20 cellular contexts compared by ENCODE assay signal in genomic region chr6:35351422-35351821, GRCh38. TPM values are rescaled to one million over a fixed set of nuclear protein-coding genes. Genes with fewer than 3 reads are reported as not detected.
DNase-seq lines count a peak whose midpoint lies in the region; ATAC-seq and FAIRE-seq lines count a peak whose summit lies in the region.
"Had no signal": no experiment of that assay in that cellular context is flagged by ENCODE, and none has a peak within 500 bp of the region (broad histone marks: within the 10 kb centered on the region; RNA-seq: fewer than 3 reads in every experiment).

No MANE protein-coding gene starts in this region.

- POLR2A ChIA-PET in CD4-positive, alpha-beta memory T cell (lab: Charles Lee; ENCODE audit: partially characterized antibody): interaction anchor here (0.8 to 1.0 kb wide), 2 partner anchors 17 to 44 kb away, joined by 3 read pairs; no protein-coding TSS in a partner anchor
- POLR2A ChIA-PET in T-cell (lab: Charles Lee): interaction anchor here in 1 of 2 donors (0.7 kb wide), 1 partner anchor 361 kb away, joined by 10 read pairs; no protein-coding TSS in a partner anchor

- H3K9me3 Mint-ChIP-seq in CD4-positive, alpha-beta memory T cell: peaks cover 0 to 2% (median 0%) of the 10 kb centered on the region in 8 donors
- no peaks in the 10 kb centered on the region for H3K9me3 Mint-ChIP-seq in T-cell
- no peaks in the 10 kb centered on the region for H3K9me3 Mint-ChIP-seq in activated naive CD8-positive, alpha-beta T cell treated with anti-CD3 and anti-CD28 coated beads, Interleukin-2, amount 50 U/mL, for 24 hours
- no peaks in the 10 kb centered on the region for H3K9me3 Mint-ChIP-seq in stimulated activated effector memory CD8-positive, alpha-beta T cell treated with anti-CD3 and anti-CD28 coated beads, Interleukin-12 subunit alpha, Interleukin-12 subunit beta, amount 100 ng/mL, for 72 hours

- H3K27me3 Mint-ChIP-seq in CD4-positive, alpha-beta memory T cell: no peaks in the 10 kb centered on the region
- no peaks in the 10 kb centered on the region for H3K27me3 Mint-ChIP-seq in T-cell
- H3K27me3 Mint-ChIP-seq in activated naive CD8-positive, alpha-beta T cell treated with anti-CD3 and anti-CD28 coated beads, Interleukin-2, amount 50 U/mL, for 24 hours: no peaks in the 10 kb centered on the region

- H3K27ac Mint-ChIP-seq in CD4-positive, alpha-beta memory T cell: peak overlapping the region; percentile 79 to 95 (median 86)
- peak overlapping the region; percentile 96 to 97 for H3K27ac Mint-ChIP-seq in T-cell
- H3K27ac Mint-ChIP-seq in activated naive CD8-positive, alpha-beta T cell treated with anti-CD3 and anti-CD28 coated beads, Interleukin-2, amount 50 U/mL, for 24 hours: peak overlapping the region; percentile 31
- H3K27ac Mint-ChIP-seq in stimulated activated effector memory CD8-positive, alpha-beta T cell treated with anti-CD3 and anti-CD28 coated beads, Interleukin-12 subunit alpha, Interleukin-12 subunit beta, amount 100 ng/mL, for 72 hours: peak overlapping the region; percentile 45

- H3K4me1 Mint-ChIP-seq in CD4-positive, alpha-beta memory T cell: peaks cover 43 to 78% (median 54%) of the 10 kb centered on the region in 4 donors
- peaks cover 66 to 76% (median 71%) of the 10 kb centered on the region in 3 donors for H3K4me1 Mint-ChIP-seq in T-cell
- peaks cover 47% of the 10 kb centered on the region for H3K4me1 Mint-ChIP-seq in activated naive CD8-positive, alpha-beta T cell treated with anti-CD3 and anti-CD28 coated beads, Interleukin-2, amount 50 U/mL, for 24 hours
- H3K4me1 Mint-ChIP-seq in stimulated activated effector memory CD8-positive, alpha-beta T cell treated with anti-CD3 and anti-CD28 coated beads, Interleukin-12 subunit alpha, Interleukin-12 subunit beta, amount 100 ng/mL, for 72 hours: peaks cover 31% of the 10 kb centered on the region

- peaks cover 49% of the 10 kb centered on the region for H3K4me1 ChIP-seq in CD4-positive, alpha-beta memory T cell (ENCODE audit: insufficient read depth, low read length)

- ATAC-seq in T-cell (replicated peaks in 1 of 4): no peak
- ATAC-seq in activated naive CD8-positive, alpha-beta T cell treated with anti-CD3 and anti-CD28 coated beads, Interleukin-2, amount 50 U/mL, for 24 hours: no peak
- ATAC-seq in stimulated activated effector memory CD8-positive, alpha-beta T cell treated with anti-CD3 and anti-CD28 coated beads, Interleukin-12 subunit alpha, Interleukin-12 subunit beta, amount 100 ng/mL, for 72 hours: no peak
- ATAC-seq in GM18861 (IDR thresholded peaks at IDR 0.05; ENCODE audit: unreplicated experiment): no peak
- ATAC-seq: HepG2, K562 had no signal

- H3K36me3 Mint-ChIP-seq in CD4-positive, alpha-beta memory T cell: peaks cover 49 to 56% of the 10 kb centered on the region in 2 donors
- H3K36me3 Mint-ChIP-seq in T-cell: peaks cover 49% of the 10 kb centered on the region
- peaks cover 49% of the 10 kb centered on the region for H3K36me3 Mint-ChIP-seq in activated naive CD8-positive, alpha-beta T cell treated with anti-CD3 and anti-CD28 coated beads, Interleukin-2, amount 50 U/mL, for 24 hours (ENCODE audit: low read depth)
- H3K36me3 Mint-ChIP-seq in stimulated activated effector memory CD8-positive, alpha-beta T cell treated with anti-CD3 and anti-CD28 coated beads, Interleukin-12 subunit alpha, Interleukin-12 subunit beta, amount 100 ng/mL, for 72 hours: peaks cover 89% of the 10 kb centered on the region

- no peak overlapping the region for H3K27ac ChIP-seq in CD4-positive, alpha-beta memory T cell (ENCODE audit: low read depth, low read length)
- H3K27ac ChIP-seq: BLaER1, PC-9 had no signal

- peak overlapping the region in 1 of 8 donors; percentile 39 for H3K4me3 Mint-ChIP-seq in CD4-positive, alpha-beta memory T cell
- H3K4me3 Mint-ChIP-seq in T-cell: peak overlapping the region in 1 of 3 donors; percentile 8
- no peak overlapping the region for H3K4me3 Mint-ChIP-seq in activated naive CD8-positive, alpha-beta T cell treated with anti-CD3 and anti-CD28 coated beads, Interleukin-2, amount 50 U/mL, for 24 hours
- H3K4me3 Mint-ChIP-seq in stimulated activated effector memory CD8-positive, alpha-beta T cell treated with anti-CD3 and anti-CD28 coated beads, Interleukin-12 subunit alpha, Interleukin-12 subunit beta, amount 100 ng/mL, for 72 hours: no peak overlapping the region

- peaks cover 35% of the 10 kb centered on the region for H3K36me3 ChIP-seq in CD4-positive, alpha-beta memory T cell (ENCODE audit: insufficient read depth, low read length)

- no peak overlapping the region for H3K4me3 ChIP-seq in CD4-positive, alpha-beta memory T cell (ENCODE audit: low read length in 2 of 2)
- H3K4me3 ChIP-seq: BLaER1, K562, MG63, PC-9 had no signal

- H3K27me3 ChIP-seq in CD4-positive, alpha-beta memory T cell (ENCODE audit: insufficient read depth, low read length): no peaks in the 10 kb centered on the region
- H3K27me3 ChIP-seq: BLaER1, MG63 had no signal

- CTCF ChIA-PET in CD4-positive, alpha-beta memory T cell (lab: Charles Lee; ENCODE audit: partially characterized antibody): interaction anchor here (0.9 to 1.9 kb wide), 3 partner anchors 9 to 24 kb away, joined by 3 to 6 read pairs (median 4); partner anchors contain the start of gene PPARD
- CTCF ChIA-PET in T-cell (lab: Charles Lee): interaction anchor here (0.7 kb wide), 4 partner anchors 14 to 116 kb away, joined by 3 to 9 read pairs (median 6); no protein-coding TSS in a partner anchor

- H3K9me3 ChIP-seq in CD4-positive, alpha-beta memory T cell (ENCODE audit: control insufficient read depth in 1 of 2, low read length in 2 of 2): no peaks in the 10 kb centered on the region
- H3K9me3 ChIP-seq: BLaER1, MG63 had no signal

- no peak for FAIRE-seq in HTR-8/SVneo (lab: Jason Lieb, UNC)
- FAIRE-seq: GM18507, HepG2, K562 had no signal

- intact Hi-C loops in CD4-positive, alpha-beta memory T cell (cut with micrococcal nuclease): no loop called here

- no peak for DNase-seq in CD4-positive, alpha-beta memory T cell
- DNase-seq in T-cell (no peak), NCI-H345 treated with DMSO at 0.1 percent for 48 hours (lab: John Stamatoyannopoulos, UW; ENCODE audit: unreplicated experiment) (no peak), HTR-8/SVneo (ENCODE audit: insufficient read length, low spot score) (no peak)
- DNase-seq in activated naive CD8-positive, alpha-beta T cell treated with anti-CD3 and anti-CD28 coated beads, Interleukin-2, amount 50 U/mL, for 24 hours: no peak
- DNase-seq in stimulated activated effector memory CD8-positive, alpha-beta T cell treated with anti-CD3 and anti-CD28 coated beads, Interleukin-12 subunit alpha, Interleukin-12 subunit beta, amount 100 ng/mL, for 72 hours (ENCODE audit: low spot score in 2 of 2): no peak
- DNase-seq: DMS53, GDM1, MG63, NCI-H1417 treated with DMSO at 0.1 percent for 48 hours, NCI-H1930, NCI-H510A, PC-9, RPMI8226, SHP77 had no signal

RNA-seq across cellular contexts. Expression of gene PPARD, which starts 9.1 kb away (rescaled TPM):
- 10 to 100 TPM; 37.2 to 38.7 TPM for total RNA-seq in CD4-positive, alpha-beta memory T cell
- 10 to 100 TPM in 1 of 2 donors, 1 to 10 TPM in 1; 2.6 to 10.7 TPM for polyA plus RNA-seq in CD4-positive, alpha-beta memory T cell
- total RNA-seq in T-cell: 10 to 100 TPM; 36.8 to 41.3 (median 37.9) TPM

RNA-seq across cellular contexts. Expression of gene DEF6, which starts 53.8 kb away (rescaled TPM):
- 100 to 1,000 TPM; 231 to 236 TPM for total RNA-seq in CD4-positive, alpha-beta memory T cell
- 100 to 1,000 TPM in 1 of 2 donors, 10 to 100 TPM in 1; 77.3 to 171 TPM for polyA plus RNA-seq in CD4-positive, alpha-beta memory T cell
- total RNA-seq in T-cell: 100 to 1,000 TPM; 221 to 311 (median 298) TPM

Comparison
In these comparisons a context has a peak if more than half of its experiments do, and no peak if none do; other contexts are left out.
1. H3K27ac Mint-ChIP-seq: peak in every context shown above with its lines; median percentile 96 in T-cell; 86 in CD4-positive, alpha-beta memory T cell; 45 in stimulated activated effector memory CD8-positive, alpha-beta T cell treated with anti-CD3 and anti-CD28 coated beads, Interleukin-12 subunit alpha, Interleukin-12 subunit beta, amount 100 ng/mL, for 72 hours; 31 in activated naive CD8-positive, alpha-beta T cell treated with anti-CD3 and anti-CD28 coated beads, Interleukin-2, amount 50 U/mL, for 24 hours.